In genomic region chr5:119299242-119299614, GRCh38 we compare ENCODE assay signal across 7 cellular contexts. TPM values are rescaled to one million over a fixed set of nuclear protein-coding genes. Genes with fewer than 3 reads are reported as not detected.
DNase-seq lines count a peak whose midpoint lies in the region; ATAC-seq, FAIRE-seq and TF ChIP-seq lines count a peak whose summit lies in the region.
"Not testable (repeated sequence)": the region's sequence is repeated elsewhere in the genome, so short reads cannot be mapped to it uniquely, and the experiment has no call there.

No MANE protein-coding gene starts in this region.

- H3K9ac ChIP-seq in HepG2 (ENCODE audit: insufficient read depth, low read depth, low read length): not testable (repeated sequence)

- TSS peak; percentile 55 for BruUV-seq in HepG2 (replicated peaks; lab: Mats Ljungman, UMichigan)

- not testable (repeated sequence) for TF ChIP-seq RAD21 in HepG2 (CRISPR knock-in tag; IDR thresholded peaks at IDR 0.05)

- not testable (repeated sequence) for ATAC-seq in activated T-helper 17 cell treated with anti-CD3 and anti-CD28 coated beads, Interleukin-2, amount 50 U/mL, for 72 hours (replicated peaks); activated naive CD8-positive, alpha-beta T cell treated with anti-CD3 and anti-CD28 coated beads, Interleukin-2, amount 10 ng/mL, durations not matched to agents 7 days and 5 days (ENCODE audit: low read depth); HepG2; stimulated activated effector memory CD8-positive, alpha-beta T cell treated with anti-CD3 and anti-CD28 coated beads, Interleukin-12 subunit alpha, Interleukin-12 subunit beta, amount 100 ng/mL, for 72 hours

- H3K27me3 Mint-ChIP-seq in CD8-positive, alpha-beta memory T cell; T-helper 1 cell treated with Interleukin-12 subunit alpha and Interleukin-12 subunit beta and Interleukin-4 antibody, amounts not matched to agents 30 μg/mL and 1 μg/mL, for 36 hours (ENCODE audit: low read depth); activated CD4-positive, alpha-beta memory T cell treated with anti-CD3 and anti-CD28 coated beads, Interleukin-2, amount 10 ng/mL, durations not matched to agents 7 days and 5 days; activated T-helper 17 cell treated with anti-CD3 and anti-CD28 coated beads, Interleukin-2, amount 50 U/mL, for 72 hours; activated naive CD8-positive, alpha-beta T cell treated with anti-CD3 and anti-CD28 coated beads, Interleukin-2, amount 10 ng/mL, durations not matched to agents 7 days and 5 days: not testable (repeated sequence)

- H3K4me3 Mint-ChIP-seq in CD8-positive, alpha-beta memory T cell: peak overlapping the region; percentile 91 to 99 (median 93)
- H3K4me3 Mint-ChIP-seq in T-helper 1 cell treated with Interleukin-12 subunit alpha and Interleukin-12 subunit beta and Interleukin-4 antibody, amounts not matched to agents 30 μg/mL and 1 μg/mL, for 36 hours: peak overlapping the region; percentile 89
- H3K4me3 Mint-ChIP-seq in activated CD4-positive, alpha-beta memory T cell treated with anti-CD3 and anti-CD28 coated beads, Interleukin-2, amount 10 ng/mL, durations not matched to agents 7 days and 5 days: peak overlapping the region; percentile 90
- H3K4me3 Mint-ChIP-seq in activated T-helper 17 cell treated with anti-CD3 and anti-CD28 coated beads, Interleukin-2, amount 50 U/mL, for 72 hours: peak overlapping the region; percentile 86
- H3K4me3 Mint-ChIP-seq in activated naive CD8-positive, alpha-beta T cell treated with anti-CD3 and anti-CD28 coated beads, Interleukin-2, amount 10 ng/mL, durations not matched to agents 7 days and 5 days: peak overlapping the region; percentile 95
- peak overlapping the region; percentile 79 for H3K4me3 Mint-ChIP-seq in stimulated activated effector memory CD8-positive, alpha-beta T cell treated with anti-CD3 and anti-CD28 coated beads, Interleukin-12 subunit alpha, Interleukin-12 subunit beta, amount 100 ng/mL, for 72 hours

- peaks cover 4 to 17% (median 8%) of the 10 kb centered on the region in 3 donors for H3K36me3 Mint-ChIP-seq in CD8-positive, alpha-beta memory T cell
- H3K36me3 Mint-ChIP-seq in T-helper 1 cell treated with Interleukin-12 subunit alpha and Interleukin-12 subunit beta and Interleukin-4 antibody, amounts not matched to agents 30 μg/mL and 1 μg/mL, for 36 hours (ENCODE audit: low read depth): peaks cover 45% of the 10 kb centered on the region
- peaks cover 62% of the 10 kb centered on the region for H3K36me3 Mint-ChIP-seq in activated CD4-positive, alpha-beta memory T cell treated with anti-CD3 and anti-CD28 coated beads, Interleukin-2, amount 10 ng/mL, durations not matched to agents 7 days and 5 days (ENCODE audit: low read depth)
- H3K36me3 Mint-ChIP-seq in activated T-helper 17 cell treated with anti-CD3 and anti-CD28 coated beads, Interleukin-2, amount 50 U/mL, for 72 hours (ENCODE audit: low read depth): peaks cover 52% of the 10 kb centered on the region
- H3K36me3 Mint-ChIP-seq in activated naive CD8-positive, alpha-beta T cell treated with anti-CD3 and anti-CD28 coated beads, Interleukin-2, amount 10 ng/mL, durations not matched to agents 7 days and 5 days: peaks cover 23% of the 10 kb centered on the region
- H3K36me3 Mint-ChIP-seq in stimulated activated effector memory CD8-positive, alpha-beta T cell treated with anti-CD3 and anti-CD28 coated beads, Interleukin-12 subunit alpha, Interleukin-12 subunit beta, amount 100 ng/mL, for 72 hours: peaks cover 22% of the 10 kb centered on the region

- in situ Hi-C loops in HepG2 (cut with HindIII; ENCODE audit: extremely low pct_ligation_motif_present, low pct_unique_long_range_greater_than_20kb): not testable (repeated sequence)

- TF ChIP-seq EP300 in HepG2 (IDR thresholded peaks at IDR 0.05; ENCODE audit: low read depth in 2 of 2, low read length in 2 of 2); HepG2 (CRISPR knock-in tag; IDR thresholded peaks at IDR 0.05; ENCODE audit: borderline replicate concordance): not testable (repeated sequence)

- peak overlapping the region; percentile 54 for H3K27ac ChIP-seq in CD8-positive, alpha-beta memory T cell (ENCODE audit: low read depth, low read length)
- not testable (repeated sequence) for H3K27ac ChIP-seq in HepG2 (ENCODE audit: extremely low read length, insufficient read depth, low read length)

- not testable (repeated sequence) for TF ChIP-seq CTCF in HepG2 (CRISPR knock-in tag; IDR thresholded peaks at IDR 0.05)

- DNase-seq in CD8-positive, alpha-beta memory T cell; activated CD4-positive, alpha-beta memory T cell treated with anti-CD3 and anti-CD28 coated beads, Interleukin-2, amount 10 ng/mL, durations not matched to agents 7 days and 5 days; activated naive CD8-positive, alpha-beta T cell treated with anti-CD3 and anti-CD28 coated beads, Interleukin-2, amount 10 ng/mL, durations not matched to agents 7 days and 5 days; HepG2 (ENCODE audit: low spot score); stimulated activated effector memory CD8-positive, alpha-beta T cell treated with anti-CD3 and anti-CD28 coated beads, Interleukin-12 subunit alpha, Interleukin-12 subunit beta, amount 100 ng/mL, for 72 hours (ENCODE audit: low spot score in 2 of 2): not testable (repeated sequence)

- not testable (repeated sequence) for TF ChIP-seq POLR2A in HepG2 (IDR thresholded peaks at IDR 0.05; ENCODE audit: insufficient read depth in 1 of 2, low read depth in 2 of 2, low read length in 2 of 2)

- H3K79me2 ChIP-seq in HepG2 (ENCODE audit: insufficient read depth, low read length): not testable (repeated sequence)

- 51% methylated on average over 5 of the region's 9 CpGs for WGBS in HepG2 (ENCODE audit: low lambda C conversion rate)

- not testable (repeated sequence) for H3K36me3 ChIP-seq in CD8-positive, alpha-beta memory T cell (ENCODE audit: insufficient read depth, low read length); HepG2 (replicated peaks in 1 of 2; ENCODE audit: control insufficient read depth in 1 of 2, insufficient read depth in 2 of 2, low read length in 2 of 2)

- FAIRE-seq in HepG2 (lab: Jason Lieb, UNC): not testable (repeated sequence)

- POLR2A ChIA-PET in CD8-positive, alpha-beta memory T cell (lab: Charles Lee): interaction anchor here (0.8 to 1.6 kb wide), 8 partner anchors 9 to 47 kb away, joined by 3 to 5 read pairs (median 3); no protein-coding TSS in a partner anchor
- POLR2A ChIA-PET in activated CD4-positive, alpha-beta memory T cell treated with anti-CD3 and anti-CD28 coated beads, Interleukin-2, amount 10 ng/mL, durations not matched to agents 7 days and 5 days (lab: Charles Lee): interaction anchor here (1.2 to 18.2 kb wide), 11 partner anchors 11 to 228 kb away, joined by 3 to 270 read pairs (median 8); partner anchors contain the start of genes DMXL1 and TNFAIP8
- POLR2A ChIA-PET in activated naive CD8-positive, alpha-beta T cell treated with anti-CD3 and anti-CD28 coated beads, Interleukin-2, amount 10 ng/mL, durations not matched to agents 7 days and 5 days (lab: Charles Lee): interaction anchor here (0.6 to 2.2 kb wide), 10 partner anchors 9 to 228 kb away, joined by 3 to 11 read pairs (median 4); partner anchors contain the start of gene DMXL1
- POLR2A ChIA-PET in HepG2 (lab: Yijun Ruan, JAX): interaction anchor here (0.8 to 2.3 kb wide), 8 partner anchors 9 to 311 kb away, joined by 3 to 44 read pairs (median 4); partner anchors contain the start of genes DMXL1 and DTWD2

- H3K4me1 ChIP-seq in CD8-positive, alpha-beta memory T cell (ENCODE audit: insufficient read depth, low read length): peaks cover 45% of the 10 kb centered on the region
- peaks cover 42% of the 10 kb centered on the region for H3K4me1 ChIP-seq in HepG2 (ENCODE audit: insufficient read depth, low read length)

- CTCF ChIA-PET in CD8-positive, alpha-beta memory T cell (lab: Charles Lee): interaction anchor here (0.9 to 2.6 kb wide), 10 partner anchors 9 to 311 kb away, joined by 3 to 9 read pairs (median 4); partner anchors contain the start of gene DTWD2
- CTCF ChIA-PET in activated CD4-positive, alpha-beta memory T cell treated with anti-CD3 and anti-CD28 coated beads, Interleukin-2, amount 10 ng/mL, durations not matched to agents 7 days and 5 days (lab: Charles Lee): interaction anchor here (1.0 to 2.4 kb wide), 8 partner anchors 9 to 311 kb away, joined by 4 to 13 read pairs (median 6); partner anchors contain the start of gene DTWD2
- CTCF ChIA-PET in HepG2 (lab: Yijun Ruan, JAX; ENCODE audit: low intra/inter-chr PET ratio, low total read pairs): not testable (repeated sequence)

- intact Hi-C loops in HepG2 (cut with micrococcal nuclease; ENCODE audit: unreplicated experiment): not testable (repeated sequence)

- not testable (repeated sequence) for H3K4me3 ChIP-seq in CD8-positive, alpha-beta memory T cell (ENCODE audit: low read length)
- peak overlapping the region in 2 of 3 experiments; percentile 60 to 66; a peak in 3 of 6 replicates for H3K4me3 ChIP-seq in HepG2 (replicated peaks in 1 of 3; ENCODE audit: insufficient read depth in 1 of 3, low read depth in 2 of 3, low read length in 3 of 3)

- H3K27ac Mint-ChIP-seq in CD8-positive, alpha-beta memory T cell: peak overlapping the region; percentile 98 to 100 (median 99)
- H3K27ac Mint-ChIP-seq in T-helper 1 cell treated with Interleukin-12 subunit alpha and Interleukin-12 subunit beta and Interleukin-4 antibody, amounts not matched to agents 30 μg/mL and 1 μg/mL, for 36 hours: peak overlapping the region; percentile 93
- H3K27ac Mint-ChIP-seq in activated CD4-positive, alpha-beta memory T cell treated with anti-CD3 and anti-CD28 coated beads, Interleukin-2, amount 10 ng/mL, durations not matched to agents 7 days and 5 days: peak overlapping the region; percentile 94
- peak overlapping the region; percentile 93 for H3K27ac Mint-ChIP-seq in activated T-helper 17 cell treated with anti-CD3 and anti-CD28 coated beads, Interleukin-2, amount 50 U/mL, for 72 hours
- peak overlapping the region; percentile 97 for H3K27ac Mint-ChIP-seq in activated naive CD8-positive, alpha-beta T cell treated with anti-CD3 and anti-CD28 coated beads, Interleukin-2, amount 10 ng/mL, durations not matched to agents 7 days and 5 days
- peak overlapping the region; percentile 93 for H3K27ac Mint-ChIP-seq in stimulated activated effector memory CD8-positive, alpha-beta T cell treated with anti-CD3 and anti-CD28 coated beads, Interleukin-12 subunit alpha, Interleukin-12 subunit beta, amount 100 ng/mL, for 72 hours

- peaks cover 62 to 65% (median 63%) of the 10 kb centered on the region in 3 donors for H3K4me1 Mint-ChIP-seq in CD8-positive, alpha-beta memory T cell
- peaks cover 53% of the 10 kb centered on the region for H3K4me1 Mint-ChIP-seq in T-helper 1 cell treated with Interleukin-12 subunit alpha and Interleukin-12 subunit beta and Interleukin-4 antibody, amounts not matched to agents 30 μg/mL and 1 μg/mL, for 36 hours (ENCODE audit: low read depth)
- peaks cover 69% of the 10 kb centered on the region for H3K4me1 Mint-ChIP-seq in activated CD4-positive, alpha-beta memory T cell treated with anti-CD3 and anti-CD28 coated beads, Interleukin-2, amount 10 ng/mL, durations not matched to agents 7 days and 5 days
- peaks cover 46% of the 10 kb centered on the region for H3K4me1 Mint-ChIP-seq in activated T-helper 17 cell treated with anti-CD3 and anti-CD28 coated beads, Interleukin-2, amount 50 U/mL, for 72 hours
- peaks cover 57% of the 10 kb centered on the region for H3K4me1 Mint-ChIP-seq in activated naive CD8-positive, alpha-beta T cell treated with anti-CD3 and anti-CD28 coated beads, Interleukin-2, amount 10 ng/mL, durations not matched to agents 7 days and 5 days
- H3K4me1 Mint-ChIP-seq in stimulated activated effector memory CD8-positive, alpha-beta T cell treated with anti-CD3 and anti-CD28 coated beads, Interleukin-12 subunit alpha, Interleukin-12 subunit beta, amount 100 ng/mL, for 72 hours: peaks cover 64% of the 10 kb centered on the region

- not testable (repeated sequence) for H2AFZ ChIP-seq in HepG2 (ENCODE audit: low read length)

- H3K4me2 ChIP-seq in HepG2 (ENCODE audit: low read depth, low read length): peak overlapping the region; percentile 45; the same call in 1 of the 2 replicates

- not testable (repeated sequence) for H4K20me1 ChIP-seq in HepG2 (ENCODE audit: insufficient read depth, low read length)

- not testable (repeated sequence) for H3K9me3 ChIP-seq in CD8-positive, alpha-beta memory T cell (ENCODE audit: low read length); HepG2 (ENCODE audit: low read length)

- not testable (repeated sequence) for H3K27me3 ChIP-seq in CD8-positive, alpha-beta memory T cell (ENCODE audit: insufficient read depth, low read length, poor library complexity, severe bottlenecking); HepG2 (ENCODE audit: control insufficient read depth in 1 of 2, insufficient read depth in 2 of 2, low read length in 2 of 2)

- peaks cover 0 to 20% (median 2%) of the 10 kb centered on the region in 5 donors for H3K9me3 Mint-ChIP-seq in CD8-positive, alpha-beta memory T cell
- peaks cover 20% of the 10 kb centered on the region for H3K9me3 Mint-ChIP-seq in T-helper 1 cell treated with Interleukin-12 subunit alpha and Interleukin-12 subunit beta and Interleukin-4 antibody, amounts not matched to agents 30 μg/mL and 1 μg/mL, for 36 hours
- H3K9me3 Mint-ChIP-seq in activated CD4-positive, alpha-beta memory T cell treated with anti-CD3 and anti-CD28 coated beads, Interleukin-2, amount 10 ng/mL, durations not matched to agents 7 days and 5 days; activated T-helper 17 cell treated with anti-CD3 and anti-CD28 coated beads, Interleukin-2, amount 50 U/mL, for 72 hours; activated naive CD8-positive, alpha-beta T cell treated with anti-CD3 and anti-CD28 coated beads, Interleukin-2, amount 10 ng/mL, durations not matched to agents 7 days and 5 days; stimulated activated effector memory CD8-positive, alpha-beta T cell treated with anti-CD3 and anti-CD28 coated beads, Interleukin-12 subunit alpha, Interleukin-12 subunit beta, amount 100 ng/mL, for 72 hours: not testable (repeated sequence)

RNA-seq across cellular contexts. Expression of gene TNFAIP8, which starts 56.6 kb away (rescaled TPM):
- total RNA-seq in CD8-positive, alpha-beta memory T cell: 100 to 1,000 TPM; 295 to 311 TPM
- polyA plus RNA-seq in CD8-positive, alpha-beta memory T cell: 207 TPM
- 100 to 1,000 TPM; 161 to 163 TPM for total RNA-seq in activated CD4-positive, alpha-beta memory T cell treated with anti-CD3 and anti-CD28 coated beads, Interleukin-2, amount 10 ng/mL, durations not matched to agents 7 days and 5 days
- total RNA-seq in activated T-helper 17 cell treated with anti-CD3 and anti-CD28 coated beads, Interleukin-2, amount 50 U/mL, for 72 hours: 100 to 1,000 TPM; 129 to 170 TPM
- 100 to 1,000 TPM; 121 to 122 TPM for total RNA-seq in activated naive CD8-positive, alpha-beta T cell treated with anti-CD3 and anti-CD28 coated beads, Interleukin-2, amount 10 ng/mL, durations not matched to agents 7 days and 5 days
- 11.2 and 14.9 TPM in 2 replicates for total RNA-seq in HepG2 (2016; rRNA removed; fragmentation: Illumina TruSeq; extraction: Trizol)
- total RNA-seq in HepG2 (2016; cell fraction: cytosol; rRNA removed; fragmentation: Illumina TruSeq; extraction: Trizol; ENCODE audit: low read depth): 3.2 and 3.7 TPM in 2 replicates
- 13.3 and 15.4 TPM in 2 replicates for total RNA-seq in HepG2 (2016; cell fraction: insoluble cytoplasmic fraction; rRNA removed; fragmentation: Illumina TruSeq; extraction: Trizol)
- 7.0 and 8.4 TPM in 2 replicates for total RNA-seq in HepG2 (2016; cell fraction: membrane; rRNA removed; fragmentation: Illumina TruSeq; extraction: Trizol)
- total RNA-seq in HepG2 (2016; cell fraction: nucleus; rRNA removed; fragmentation: Illumina TruSeq; extraction: Trizol): 3.7 and 5.8 TPM in 2 replicates
- polyA plus RNA-seq in HepG2 (2011; rRNA removed): 4.9 and 6.4 TPM in 2 replicates
- 6.7 and 7.1 TPM in 2 replicates for polyA plus RNA-seq in HepG2 (2011; cell fraction: cytosol; rRNA removed)
- polyA plus RNA-seq in HepG2 (2011; cell fraction: nucleus; rRNA removed): 2.5 TPM in 2 replicates
- 6.2 and 6.6 TPM in 2 replicates for polyA plus RNA-seq in HepG2 (2012)
- 1.0 and 1.2 TPM in 2 replicates for polyA plus RNA-seq in HepG2 (2016; cell fraction: cytosol; fragmentation: Illumina TruSeq; extraction: Trizol; ENCODE audit: low read depth)
- 16.1 and 16.3 TPM in 2 replicates for polyA plus RNA-seq in HepG2 (2016; cell fraction: insoluble cytoplasmic fraction; fragmentation: Illumina TruSeq; extraction: Trizol; ENCODE audit: low read depth)
- polyA plus RNA-seq in HepG2 (2016; cell fraction: membrane; fragmentation: Illumina TruSeq; extraction: Trizol; ENCODE audit: low read depth): 2.5 and 2.7 TPM in 2 replicates
- 5.1 and 5.5 TPM in 2 replicates for polyA plus RNA-seq in HepG2 (2016; cell fraction: nucleus; fragmentation: Illumina TruSeq; extraction: Trizol; ENCODE audit: insufficient read depth, low read depth)
- polyA minus RNA-seq in HepG2 (2011; rRNA and poly(A)+ RNA removed; ENCODE audit: low replicate concordance): 3.0 and 11.3 TPM in 2 replicates
- polyA minus RNA-seq in HepG2 (2011; cell fraction: cytosol; rRNA and poly(A)+ RNA removed): 8.5 and 9.0 TPM in 2 replicates
- polyA minus RNA-seq in HepG2 (2011; cell fraction: nucleus; rRNA and poly(A)+ RNA removed): 5.5 and 10.3 TPM in 2 replicates

Comparison
In these comparisons a context has a peak if more than half of its experiments do, and no peak if none do; other contexts are left out.
1. RNA of gene TNFAIP8, which starts 56.6 kb away (total RNA-seq): 295 to 311 TPM in CD8-positive, alpha-beta memory T cell, 129 to 170 TPM in activated T-helper 17 cell treated with anti-CD3 and anti-CD28 coated beads, Interleukin-2, amount 50 U/mL, for 72 hours, 161 to 163 TPM in activated CD4-positive, alpha-beta memory T cell treated with anti-CD3 and anti-CD28 coated beads, Interleukin-2, amount 10 ng/mL, durations not matched to agents 7 days and 5 days and 121 to 122 TPM in activated naive CD8-positive, alpha-beta T cell treated with anti-CD3 and anti-CD28 coated beads, Interleukin-2, amount 10 ng/mL, durations not matched to agents 7 days and 5 days; 3.2 to 15.4 TPM in HepG2; every median in the first group is over 4 times any median in the second.
2. Peak in every context shown above with its lines, with median percentiles within 50 percentile points of each other: H3K27ac Mint-ChIP-seq and H3K4me3 Mint-ChIP-seq.